Comparison of ENCODE assay signal across 27 cellular contexts in the genomic region with DNA sequence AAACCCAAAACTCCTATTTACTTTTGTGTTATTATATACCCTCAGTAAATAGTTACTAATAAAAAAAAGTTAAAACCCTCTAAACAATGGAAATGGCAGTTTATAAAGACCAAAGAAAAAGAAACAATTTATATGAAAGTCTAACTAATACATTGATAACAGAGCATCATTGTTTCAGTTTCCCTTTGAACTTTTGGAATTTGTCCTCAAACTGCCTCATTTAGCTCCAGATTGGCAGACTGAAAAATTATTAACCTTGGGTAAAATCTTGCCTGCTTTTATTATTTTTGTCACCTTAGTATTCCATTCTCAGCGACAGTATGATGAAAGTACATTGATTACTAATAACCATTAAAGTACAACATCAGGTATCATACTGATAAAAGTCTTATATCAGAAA.
"Had no signal": no experiment of that assay in that cellular context is flagged by ENCODE, and none has a peak within 500 bp of the region (broad histone marks: within the 10 kb centered on the region; RNA-seq: fewer than 3 reads in every experiment).

No MANE protein-coding gene starts in this region.

- H3K36me3 ChIP-seq: colonic mucosa had no signal

- H3K4me3 ChIP-seq: colonic mucosa, coronary artery, dorsolateral prefrontal cortex, esophagus squamous epithelium, gastrocnemius medialis, gastroesophageal sphincter, heart left ventricle, heart right ventricle had no signal

- ATAC-seq: effector memory CD8-positive, alpha-beta T cell; esophagus mucosa; foreskin keratinocyte; gastrocnemius medialis; gastroesophageal sphincter; heart left ventricle; heart right ventricle had no signal

- H3K27ac ChIP-seq: colonic mucosa, coronary artery, dorsolateral prefrontal cortex, epithelial cell of prostate, esophagus squamous epithelium, foreskin keratinocyte, gastrocnemius medialis, heart left ventricle, heart right ventricle had no signal

- FAIRE-seq: colon, endometrium, endothelial cell of umbilical vein, frontal cortex had no signal

- H3K9me3 ChIP-seq: colonic mucosa, esophagus squamous epithelium, gastrocnemius medialis, gastroesophageal sphincter, heart left ventricle, heart right ventricle had no signal

- DNase-seq: colonic mucosa; cortex of kidney; dermis blood vessel endothelial cell; dorsolateral prefrontal cortex; effector CD4-positive, alpha-beta T cell; effector CD8-positive, alpha-beta T cell; effector memory CD4-positive, alpha-beta T cell; effector memory CD8-positive, alpha-beta T cell; endodermal cell; erythroblast; esophagus squamous epithelium; foreskin fibroblast; foreskin keratinocyte; foreskin melanocyte; gastrocnemius medialis; glutamatergic neuron; head of caudate nucleus; heart left ventricle; heart right ventricle had no signal

- H3K27me3 ChIP-seq: colonic mucosa, dorsolateral prefrontal cortex, esophagus squamous epithelium, foreskin keratinocyte, gastrocnemius medialis, gastroesophageal sphincter, heart left ventricle, heart right ventricle had no signal

- H3K4me1 ChIP-seq: colonic mucosa, esophagus squamous epithelium, foreskin keratinocyte, gastrocnemius medialis, heart left ventricle, heart right ventricle had no signal
